ENCODE assay signal across 21 cellular contexts in the genomic region with DNA sequence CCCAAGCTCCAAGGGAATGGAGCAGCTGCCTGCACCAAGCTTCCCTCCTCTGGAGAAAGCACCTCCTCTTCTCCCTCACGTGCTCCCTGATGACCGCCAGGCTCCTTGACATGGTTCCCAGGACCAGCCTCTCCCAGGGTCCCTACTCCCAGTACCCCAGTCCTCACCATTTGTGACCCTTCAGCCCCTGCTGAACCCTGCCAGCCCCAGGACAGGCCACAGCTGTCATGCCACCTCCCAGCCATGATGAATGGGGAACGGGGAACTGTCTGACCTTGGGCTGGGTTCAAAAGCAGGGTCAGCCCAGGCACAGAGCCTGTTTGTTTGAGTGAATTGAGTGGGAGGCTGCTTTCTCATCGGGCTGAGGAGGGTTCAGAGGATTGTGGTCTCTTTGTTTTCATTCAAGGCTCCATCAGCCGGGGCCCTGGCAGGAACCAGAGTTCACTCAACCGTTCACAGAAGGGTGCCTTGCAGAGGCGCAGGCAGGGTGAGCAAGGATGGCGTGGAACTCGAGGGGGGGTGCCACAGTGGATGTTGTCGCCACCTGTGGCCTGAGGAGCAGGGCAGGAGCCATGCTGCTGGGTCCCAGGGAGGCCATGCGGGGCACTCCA.
DNase-seq lines count a peak whose midpoint lies in the region; ATAC-seq, FAIRE-seq and TF ChIP-seq lines count a peak whose summit lies in the region.
"Had no signal": no experiment of that assay in that cellular context is flagged by ENCODE, and none has a peak within 500 bp of the region (broad histone marks: within the 10 kb centered on the region; RNA-seq: fewer than 3 reads in every experiment).

No MANE protein-coding gene starts in this region.

- H3K79me2 ChIP-seq in K562 (ENCODE audit: control insufficient read depth, insufficient read depth, low read length) = no peaks in the 10 kb centered on the region

- H3K4me1 Mint-ChIP-seq in activated T-cell treated with anti-CD3 and anti-CD28 coated beads, Interleukin-2, amount 50 U/mL, for 24 hours (ENCODE audit: low read depth) = no peaks in the 10 kb centered on the region
- no peaks in the 10 kb centered on the region for H3K4me1 Mint-ChIP-seq in activated T-cell treated with anti-CD3 and anti-CD28 coated beads, Interleukin-2, amount 50 U/mL, for 4 hours (ENCODE audit: low read depth)
- no peaks in the 10 kb centered on the region for H3K4me1 Mint-ChIP-seq in stimulated activated effector memory CD8-positive, alpha-beta T cell treated with anti-CD3 and anti-CD28 coated beads, Interleukin-12 subunit alpha, Interleukin-12 subunit beta, amount 100 ng/mL, for 72 hours
- H3K4me1 Mint-ChIP-seq: CD8-positive, alpha-beta memory T cell had no signal

- H2BK5ac ChIP-seq in neuronal stem cell (ENCODE audit: low read length) = no peak overlapping the region

- H3K4ac ChIP-seq in neuronal stem cell (ENCODE audit: low read length) = no peak overlapping the region

- no peaks in the 10 kb centered on the region for H3K36me3 ChIP-seq in K562 (ENCODE audit: control insufficient read depth, insufficient read depth, low read length)
- H3K36me3 ChIP-seq in neuronal stem cell (replicated peaks in 1 of 2; ENCODE audit: control insufficient read depth in 2 of 2, insufficient read depth in 2 of 2, low read length in 2 of 2) = no peaks in the 10 kb centered on the region
- H3K36me3 ChIP-seq: BE2C, MG63 had no signal

- no peak overlapping the region for H3K27ac ChIP-seq in K562 (ENCODE audit: extremely low read depth, low read depth, low read length)
- no peak overlapping the region for H3K27ac ChIP-seq in neuronal stem cell (replicated peaks; ENCODE audit: low read length)
- H3K27ac ChIP-seq: 22Rv1, PC-9 had no signal

- ATAC-seq in activated T-cell treated with anti-CD3 and anti-CD28 coated beads, Interleukin-2, amount 50 U/mL, for 4 hours = no peak
- no peak for ATAC-seq in K562
- peak; percentile 17 for ATAC-seq in stimulated activated effector memory CD8-positive, alpha-beta T cell treated with anti-CD3 and anti-CD28 coated beads, Interleukin-12 subunit alpha, Interleukin-12 subunit beta, amount 100 ng/mL, for 72 hours
- ATAC-seq in GM21526 (IDR thresholded peaks at IDR 0.05; ENCODE audit: low FRiP score, unreplicated experiment) = no peak
- no peak for ATAC-seq in HG03378 (IDR thresholded peaks at IDR 0.05; ENCODE audit: unreplicated experiment)

- H4K20me1 ChIP-seq in K562 (replicated peaks; ENCODE audit: control insufficient read depth, insufficient read depth, low read length) = no peaks in the 10 kb centered on the region

- peaks cover 28 to 36% of the 10 kb centered on the region in 2 experiments for H3K4me1 ChIP-seq in K562 (replicated peaks in 1 of 2; ENCODE audit: control insufficient read depth in 2 of 2, insufficient read depth in 2 of 2, low read length in 2 of 2)
- H3K4me1 ChIP-seq in neuronal stem cell (ENCODE audit: control insufficient read depth in 2 of 2, insufficient read depth in 1 of 2, low read depth in 1 of 2, low read length in 2 of 2) = peaks cover 3 to 37% of the 10 kb centered on the region in 2 donors

- POLR2A ChIA-PET in K562 (lab: Yijun Ruan, JAX) = interaction anchor here (1.1 kb wide), 1 partner anchor 9 kb away, joined by 3 read pairs; no protein-coding TSS in a partner anchor

- intact Hi-C loops in K562 (cut with micrococcal nuclease) = no loop called here

- no peak overlapping the region for H2BK15ac ChIP-seq in neuronal stem cell (ENCODE audit: low read length)

- no peak overlapping the region for H4K8ac ChIP-seq in neuronal stem cell (ENCODE audit: low read depth, low read length)

- peak overlapping the region; percentile 76 for H3K14ac ChIP-seq in neuronal stem cell (ENCODE audit: low read length)

- in situ Hi-C loops in K562 (cut with MboI) = no loop called here

- H3K36me3 Mint-ChIP-seq in activated T-cell treated with anti-CD3 and anti-CD28 coated beads, Interleukin-2, amount 50 U/mL, for 24 hours (ENCODE audit: low read depth) = no peaks in the 10 kb centered on the region
- H3K36me3 Mint-ChIP-seq in activated T-cell treated with anti-CD3 and anti-CD28 coated beads, Interleukin-2, amount 50 U/mL, for 4 hours (ENCODE audit: insufficient read depth) = no peaks in the 10 kb centered on the region
- no peaks in the 10 kb centered on the region for H3K36me3 Mint-ChIP-seq in stimulated activated effector memory CD8-positive, alpha-beta T cell treated with anti-CD3 and anti-CD28 coated beads, Interleukin-12 subunit alpha, Interleukin-12 subunit beta, amount 100 ng/mL, for 72 hours
- H3K36me3 Mint-ChIP-seq: CD8-positive, alpha-beta memory T cell had no signal

- H3K27me3 ChIP-seq in K562 (ENCODE audit: control insufficient read depth in 2 of 2, insufficient read depth in 2 of 2, low read length in 2 of 2) (peaks cover 0 to 4% of the 10 kb centered on the region in 2 experiments; a peak in 2 of 5 replicates), neuronal stem cell (ENCODE audit: control insufficient read depth in 3 of 3, insufficient read depth in 3 of 3, low read depth in 1 of 3, low read length in 3 of 3) (peaks cover 0 to 4% (median 0%) of the 10 kb centered on the region in 3 experiments)
- H3K27me3 ChIP-seq: BE2C had no signal

- H3K9me1 ChIP-seq in K562 (ENCODE audit: control insufficient read depth, insufficient read depth, low read length) = no peaks in the 10 kb centered on the region

- H2AFZ ChIP-seq in K562 (ENCODE audit: low read depth, low read length) (peak overlapping the region; percentile 53; the same call in 1 of the 2 replicates), neuronal stem cell (ENCODE audit: low read length) (no peak overlapping the region)
- H2AFZ ChIP-seq: PC-9 had no signal

- H3K27ac Mint-ChIP-seq in activated T-cell treated with anti-CD3 and anti-CD28 coated beads, Interleukin-2, amount 50 U/mL, for 24 hours = no peak overlapping the region
- H3K27ac Mint-ChIP-seq in stimulated activated effector memory CD8-positive, alpha-beta T cell treated with anti-CD3 and anti-CD28 coated beads, Interleukin-12 subunit alpha, Interleukin-12 subunit beta, amount 100 ng/mL, for 72 hours = no peak overlapping the region
- H3K27ac Mint-ChIP-seq: CD8-positive, alpha-beta memory T cell; HFFc6 had no signal

- H3K79me1 ChIP-seq in neuronal stem cell (ENCODE audit: low read depth, low read length) = no peaks in the 10 kb centered on the region

- H3K9ac ChIP-seq in K562 (ENCODE audit: insufficient read depth in 1 of 2, low read depth in 2 of 2, low read length in 2 of 2) = 0 out of 4 replicates have a peak overlapping the region, but pooled peaks of 1 of the 2 experiments have one; percentile 72
- H3K9ac ChIP-seq in neuronal stem cell (ENCODE audit: low read depth, low read length, poor library complexity) = no peak overlapping the region

- peak overlapping the region; percentile 92 for H2AK5ac ChIP-seq in neuronal stem cell (ENCODE audit: low read depth, low read length)

- no peak overlapping the region for H2BK12ac ChIP-seq in neuronal stem cell (ENCODE audit: low read length)

- no peak for TF ChIP-seq RAD21 in K562 (CRISPR knock-in tag; conservative IDR thresholded peaks at IDR 0.05 in 1 of 2, IDR thresholded peaks at IDR 0.05 in 1 of 2)

- H4K91ac ChIP-seq in neuronal stem cell (ENCODE audit: low read depth, low read length, poor library complexity) = no peak overlapping the region

- no peaks in the 10 kb centered on the region for H3K27me3 Mint-ChIP-seq in activated T-cell treated with anti-CD3 and anti-CD28 coated beads, Interleukin-2, amount 50 U/mL, for 24 hours
- peaks cover 3% of the 10 kb centered on the region for H3K27me3 Mint-ChIP-seq in activated T-cell treated with anti-CD3 and anti-CD28 coated beads, Interleukin-2, amount 50 U/mL, for 4 hours (ENCODE audit: low read depth)

- peak overlapping the region; percentile 73 for H2BK120ac ChIP-seq in neuronal stem cell (ENCODE audit: low read depth, low read length)

- CTCF ChIA-PET in K562 (lab: Yijun Ruan, JAX; ENCODE audit: low intra/inter-chr PET ratio) = no interaction called here

- H3K9me3 ChIP-seq in K562 (replicated peaks; ENCODE audit: control insufficient read depth, insufficient read depth, low read depth, low read length) = no peaks in the 10 kb centered on the region
- H3K9me3 ChIP-seq in neuronal stem cell (replicated peaks in 1 of 2; ENCODE audit: control insufficient read depth in 2 of 2, insufficient read depth in 1 of 2, low read depth in 1 of 2, low read length in 2 of 2) = peaks cover 0 to 11% of the 10 kb centered on the region in 2 donors
- H3K9me3 ChIP-seq: BE2C, MG63 had no signal

- H3K4me2 ChIP-seq in K562 (ENCODE audit: insufficient read depth, low read length) (no peak overlapping the region), neuronal stem cell (ENCODE audit: insufficient read depth, low read length, poor library complexity, severe bottlenecking) (no peak overlapping the region)
- H3K4me2 ChIP-seq: PC-9 had no signal

- peak; percentile 13 for DNase-seq in activated T-cell treated with anti-CD3 and anti-CD28 coated beads, Interleukin-2, amount 50 U/mL, for 24 hours
- DNase-seq in activated T-cell treated with anti-CD3 and anti-CD28 coated beads, Interleukin-2, amount 50 U/mL, for 4 hours = no peak
- DNase-seq in K562 (ENCODE audit: extremely low read depth in 1 of 4, low spot score in 3 of 4) (no peak), neuronal stem cell (ENCODE audit: low spot score) (no peak), D341Med (ENCODE audit: low spot score) (no peak)
- no peak for DNase-seq in stimulated activated effector memory CD8-positive, alpha-beta T cell treated with anti-CD3 and anti-CD28 coated beads, Interleukin-12 subunit alpha, Interleukin-12 subunit beta, amount 100 ng/mL, for 72 hours (ENCODE audit: low spot score in 2 of 2)
- DNase-seq: BE2C; CD8-positive, alpha-beta memory T cell; DMS 273 treated with DMSO at 0.1 percent for 48 hours; GF-D8; HFFc6; MG63; NCI-H1092; NCI-H146; NCI-H2081; NCI-H524; PC-9 had no signal

- BruUV-seq in K562 (replicated peaks; lab: Mats Ljungman, UMichigan) = no TSS peak

- no peak for FAIRE-seq in K562 (lab: Jason Lieb, UNC)
- FAIRE-seq: GM12892 had no signal

- TF ChIP-seq CTCF in K562 (IDR thresholded peaks at IDR 0.05 in 2 of 3, conservative IDR thresholded peaks at IDR 0.05 in 1 of 3; ENCODE audit: insufficient read depth in 2 of 3, low read depth in 1 of 3, low read length in 3 of 3) = no peak

- TF ChIP-seq POLR2A in K562 (conservative IDR thresholded peaks at IDR 0.05) = no peak

- TF ChIP-seq EP300 in K562 (IDR thresholded peaks at IDR 0.05; ENCODE audit: low read length) = no peak

- 51% methylated on average over 10 of the region's 11 CpGs for WGBS in K562 (ENCODE audit: insufficient coverage, low coverage, missing lambda C conversion rate)
- no CpG with 5 or more reads among the region's 11 CpGs for WGBS in neuronal stem cell (ENCODE audit: extremely low coverage in 2 of 2, insufficient read length in 2 of 2, insufficient replicate concordance in 1 of 2), 2 donors

- no peaks in the 10 kb centered on the region for H3K9me3 Mint-ChIP-seq in activated T-cell treated with anti-CD3 and anti-CD28 coated beads, Interleukin-2, amount 50 U/mL, for 24 hours
- no peaks in the 10 kb centered on the region for H3K9me3 Mint-ChIP-seq in activated T-cell treated with anti-CD3 and anti-CD28 coated beads, Interleukin-2, amount 50 U/mL, for 4 hours
- no peaks in the 10 kb centered on the region for H3K9me3 Mint-ChIP-seq in stimulated activated effector memory CD8-positive, alpha-beta T cell treated with anti-CD3 and anti-CD28 coated beads, Interleukin-12 subunit alpha, Interleukin-12 subunit beta, amount 100 ng/mL, for 72 hours
- H3K9me3 Mint-ChIP-seq: CD8-positive, alpha-beta memory T cell had no signal

- H3K4me3 Mint-ChIP-seq in activated T-cell treated with anti-CD3 and anti-CD28 coated beads, Interleukin-2, amount 50 U/mL, for 24 hours = no peak overlapping the region
- no peak overlapping the region for H3K4me3 Mint-ChIP-seq in activated T-cell treated with anti-CD3 and anti-CD28 coated beads, Interleukin-2, amount 50 U/mL, for 4 hours
- no peak overlapping the region for H3K4me3 Mint-ChIP-seq in stimulated activated effector memory CD8-positive, alpha-beta T cell treated with anti-CD3 and anti-CD28 coated beads, Interleukin-12 subunit alpha, Interleukin-12 subunit beta, amount 100 ng/mL, for 72 hours
- H3K4me3 Mint-ChIP-seq: CD8-positive, alpha-beta memory T cell; HFFc6 had no signal

- no peak overlapping the region for H3K4me3 ChIP-seq in K562
- H3K4me3 ChIP-seq in neuronal stem cell (ENCODE audit: low read length in 2 of 2) = no peak overlapping the region
- H3K4me3 ChIP-seq: MG63, PC-9 had no signal

- peak overlapping the region; percentile 70 for H3K18ac ChIP-seq in neuronal stem cell (ENCODE audit: low read length)

- peak overlapping the region; percentile 18 for H3K23ac ChIP-seq in neuronal stem cell (ENCODE audit: low read depth, low read length, poor library complexity)
